Comparison of ENCODE assay signal across 1 cellular context in genomic region chr10:74012480-74012879, GRCh38.
TF ChIP-seq lines count a peak whose summit lies in the region.

No MANE protein-coding gene starts in this region.

TF ChIP-seq in SK-N-SH, 30 proteins besides CTCF, POLR2A, EP300 and RAD21:
- TF ChIP-seq SIN3A (IDR thresholded peaks at IDR 0.05; ENCODE audit: borderline replicate concordance, low read depth, low read length) (no peak), YY1 (IDR thresholded peaks at IDR 0.05; ENCODE audit: low read depth) (no peak)
